In genomic region chr1:94922756-94923465, GRCh38 we compare ENCODE assay signal across 10 cellular contexts. TPM values are rescaled to one million over a fixed set of nuclear protein-coding genes. Genes with fewer than 3 reads are reported as not detected.
A peak's percentile ranks its signal among the peaks of the same experiment; 100 is the strongest.
DNase-seq lines count a peak whose midpoint lies in the region; ATAC-seq and TF ChIP-seq lines count a peak whose summit lies in the region.
"Had no signal": no experiment of that assay in that cellular context is flagged by ENCODE, and none has a peak within 500 bp of the region (broad histone marks: within the 10 kb centered on the region; RNA-seq: fewer than 3 reads in every experiment).

No MANE protein-coding gene starts in this region.

- H3K4me1 ChIP-seq in left lung (peaks cover 44 to 67% of the 10 kb centered on the region in 2 donors), subcutaneous abdominal adipose tissue (ENCODE audit: control insufficient read depth in 5 of 5, insufficient read depth in 5 of 5, low read length in 5 of 5) (peaks cover 5 to 72% (median 60%) of the 10 kb centered on the region in 5 donors)

- peaks cover 0 to 4% (median 0%) of the 10 kb centered on the region in 5 experiments for H3K9me3 Mint-ChIP-seq in brain
- H3K9me3 Mint-ChIP-seq in stimulated activated effector memory CD8-positive, alpha-beta T cell treated with anti-CD3 and anti-CD28 coated beads, Interleukin-12 subunit alpha, Interleukin-12 subunit beta, amount 100 ng/mL, for 72 hours, result no peaks in the 10 kb centered on the region

- H3K9ac ChIP-seq in subcutaneous abdominal adipose tissue (ENCODE audit: low read length in 5 of 5), result peak overlapping the region in 4 of 5 donors; percentile 2 to 75 (median 33)

- peak overlapping the region in 3 of 5 experiments; percentile 99 to 100 (median 99) for H3K27ac Mint-ChIP-seq in brain
- H3K27ac Mint-ChIP-seq in stimulated activated effector memory CD8-positive, alpha-beta T cell treated with anti-CD3 and anti-CD28 coated beads, Interleukin-12 subunit alpha, Interleukin-12 subunit beta, amount 100 ng/mL, for 72 hours, result no peak overlapping the region

- H3K27me3 Mint-ChIP-seq in brain, result peaks cover 15% of the 10 kb centered on the region

- DNase-seq in left lung (no peak), pons (ENCODE audit: low spot score) (no peak), NAMALWA (ENCODE audit: low spot score) (no peak)
- no peak for DNase-seq in stimulated activated effector memory CD8-positive, alpha-beta T cell treated with anti-CD3 and anti-CD28 coated beads, Interleukin-12 subunit alpha, Interleukin-12 subunit beta, amount 100 ng/mL, for 72 hours (ENCODE audit: low spot score in 2 of 2)
- DNase-seq: left colon had no signal

- H3K4me1 Mint-ChIP-seq in brain, result peaks cover 75% of the 10 kb centered on the region
- peaks cover 20% of the 10 kb centered on the region for H3K4me1 Mint-ChIP-seq in stimulated activated effector memory CD8-positive, alpha-beta T cell treated with anti-CD3 and anti-CD28 coated beads, Interleukin-12 subunit alpha, Interleukin-12 subunit beta, amount 100 ng/mL, for 72 hours

- H3K36me3 ChIP-seq in left lung, result no peaks in the 10 kb centered on the region
- no peaks in the 10 kb centered on the region for H3K36me3 ChIP-seq in subcutaneous abdominal adipose tissue (ENCODE audit: control insufficient read depth in 5 of 5, insufficient read depth in 5 of 5, low read length in 5 of 5)

- intact Hi-C loops in left lung (cut with DNase I), result no loop called here

- H3K9me3 ChIP-seq in left lung, result no peaks in the 10 kb centered on the region
- H3K9me3 ChIP-seq in subcutaneous abdominal adipose tissue (ENCODE audit: control insufficient read depth in 5 of 5, low read length in 5 of 5), result no peaks in the 10 kb centered on the region

- peak overlapping the region; percentile 22 to 100 (median 99) for H3K4me3 Mint-ChIP-seq in brain
- no peak overlapping the region for H3K4me3 Mint-ChIP-seq in stimulated activated effector memory CD8-positive, alpha-beta T cell treated with anti-CD3 and anti-CD28 coated beads, Interleukin-12 subunit alpha, Interleukin-12 subunit beta, amount 100 ng/mL, for 72 hours

- ATAC-seq in left lung (no peak), HG03095 (IDR thresholded peaks at IDR 0.05; ENCODE audit: unreplicated experiment) (no peak)
- ATAC-seq in stimulated activated effector memory CD8-positive, alpha-beta T cell treated with anti-CD3 and anti-CD28 coated beads, Interleukin-12 subunit alpha, Interleukin-12 subunit beta, amount 100 ng/mL, for 72 hours, result no peak
- ATAC-seq: activated CD4-positive, CD25-positive, alpha-beta regulatory T cell treated with anti-CD3 and anti-CD28 coated beads, Interleukin-2, amount 50 U/mL, for 24 hours; left colon had no signal

- TF ChIP-seq RAD21 in Ishikawa (IDR thresholded peaks at IDR 0.05; ENCODE audit: low read depth), result no peak

- peaks cover 60% of the 10 kb centered on the region for H3K36me3 Mint-ChIP-seq in brain
- H3K36me3 Mint-ChIP-seq in stimulated activated effector memory CD8-positive, alpha-beta T cell treated with anti-CD3 and anti-CD28 coated beads, Interleukin-12 subunit alpha, Interleukin-12 subunit beta, amount 100 ng/mL, for 72 hours, result no peaks in the 10 kb centered on the region

- no peak for TF ChIP-seq CTCF in brain (conservative IDR thresholded peaks at IDR 0.05)
- no peak for TF ChIP-seq CTCF in left lung (IDR thresholded peaks at IDR 0.05)

- peak overlapping the region in 1 of 2 donors; percentile 70 for H3K4me3 ChIP-seq in left lung
- peak overlapping the region in 4 of 5 donors; percentile 1 to 61 (median 2) for H3K4me3 ChIP-seq in subcutaneous abdominal adipose tissue (ENCODE audit: low read depth in 1 of 5, low read length in 5 of 5)

- peak overlapping the region; percentile 16 to 99 for H3K27ac ChIP-seq in left lung
- H3K27ac ChIP-seq in subcutaneous abdominal adipose tissue (ENCODE audit: low read depth, low read length), result peak overlapping the region; percentile 93

- H3K27me3 ChIP-seq in left lung (peaks cover 0 to 43% of the 10 kb centered on the region in 2 donors), subcutaneous abdominal adipose tissue (ENCODE audit: control insufficient read depth in 5 of 5, insufficient read depth in 4 of 5, low read length in 5 of 5) (no peaks in the 10 kb centered on the region)

- TF ChIP-seq EP300 in Ishikawa (IDR thresholded peaks at IDR 0.05; ENCODE audit: borderline replicate concordance), result no peak

TF ChIP-seq in Ishikawa, 13 proteins besides CTCF, POLR2A, EP300 and RAD21:
- TF ChIP-seq REST (IDR thresholded peaks at IDR 0.05; ENCODE audit: low read depth) (no peak), MAX (IDR thresholded peaks at IDR 0.05) (no peak), TCF12 (IDR thresholded peaks at IDR 0.05; ENCODE audit: low read depth) (no peak), ZBTB7A (IDR thresholded peaks at IDR 0.05; ENCODE audit: low read depth) (no peak), EGR1 (IDR thresholded peaks at IDR 0.05) (no peak), CEBPB (IDR thresholded peaks at IDR 0.05) (no peak), TEAD4 (IDR thresholded peaks at IDR 0.05) (peak; percentile 38; the same call in 1 of the 2 replicates)

RNA-seq across cellular contexts. Expression of gene CNN3, which starts 4.0 kb away (rescaled TPM):
- 184 TPM for polyA plus RNA-seq in brain (ENCODE audit: insufficient read depth, low read depth, low replicate concordance)
- total RNA-seq in left lung, result 100 to 1,000 TPM; 239 to 290 TPM
